14 cellular contexts compared by ENCODE assay signal in the genomic region with DNA sequence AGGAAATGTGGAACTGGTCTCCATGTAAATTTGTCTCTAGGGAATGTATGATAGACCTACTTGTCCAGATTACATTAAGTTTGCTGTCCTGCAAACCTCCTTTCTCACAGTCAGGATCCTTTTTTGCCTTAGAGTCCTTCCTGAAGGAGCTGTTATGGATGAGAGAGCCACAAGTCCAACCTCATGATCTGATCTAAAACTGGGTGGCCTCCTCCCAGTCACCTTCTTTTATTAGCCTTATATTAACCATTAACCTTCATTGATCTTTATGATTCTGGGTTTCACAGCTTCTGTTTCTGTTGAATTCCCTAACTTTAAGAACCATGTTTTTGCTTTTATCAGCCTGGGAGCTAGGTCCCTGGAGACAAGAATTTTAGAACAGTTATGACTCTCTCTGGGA.
A peak's percentile ranks its signal among the peaks of the same experiment; 100 is the strongest.
DNase-seq lines count a peak whose midpoint lies in the region; ATAC-seq and TF ChIP-seq lines count a peak whose summit lies in the region.
"Had no signal": no experiment of that assay in that cellular context is flagged by ENCODE, and none has a peak within 500 bp of the region (broad histone marks: within the 10 kb centered on the region; RNA-seq: fewer than 3 reads in every experiment).

No MANE protein-coding gene starts in this region.

- peaks cover 27% of the 10 kb centered on the region for H3K36me3 ChIP-seq in lower lobe of right lung

- peak overlapping the region; percentile 3 for H3K27ac Mint-ChIP-seq in Calu3 (ENCODE audit: unreplicated experiment)
- H3K27ac Mint-ChIP-seq: CD4-positive, alpha-beta T cell; HFFc6; IgD-negative memory B cell had no signal

- ATAC-seq in lower lobe of right lung, result no peak
- ATAC-seq: A549, GM12878 had no signal

- no peaks in the 10 kb centered on the region for H3K9me3 Mint-ChIP-seq in Calu3 (ENCODE audit: low read depth, unreplicated experiment)
- H3K9me3 Mint-ChIP-seq: CD4-positive, alpha-beta T cell; HFFc6; IgD-negative memory B cell had no signal

- H3K27ac ChIP-seq in lower lobe of right lung, result peak overlapping the region; percentile 15
- H3K27ac ChIP-seq: A549 had no signal

- no peaks in the 10 kb centered on the region for H3K27me3 ChIP-seq in lower lobe of right lung (ENCODE audit: low read depth)

- no peak overlapping the region for H3K4me3 Mint-ChIP-seq in Calu3 (ENCODE audit: low read depth, unreplicated experiment)
- H3K4me3 Mint-ChIP-seq: CD4-positive, alpha-beta T cell; HFFc6; IgD-negative memory B cell had no signal

- CTCF ChIA-PET in Calu3 (lab: Charles Lee), result interaction anchor here (0.6 to 15.3 kb wide), 10 partner anchors 11 to 377 kb away, joined by 3 to 382 read pairs (median 6); no protein-coding TSS in a partner anchor

- DNase-seq in Calu3 (peak; percentile 44), islet precursor cell (peak; percentile 5), lower lobe of right lung (no peak), posterior cingulate gyrus (no peak), inferior parietal cortex (ENCODE audit: extremely low spot score) (no peak), NCI-H2227 treated with DMSO at 0.1 percent for 48 hours (lab: John Stamatoyannopoulos, UW) (no peak)
- DNase-seq in stimulated activated naive CD4-positive, alpha-beta T cell (lab: John Stamatoyannopoulos, UW), result no peak
- DNase-seq: CD4-positive, alpha-beta T cell; DMS79; HCEC 1CT; HFFc6 had no signal

- no peaks in the 10 kb centered on the region for H3K27me3 Mint-ChIP-seq in Calu3 (ENCODE audit: unreplicated experiment)
- H3K27me3 Mint-ChIP-seq: CD4-positive, alpha-beta T cell; IgD-negative memory B cell had no signal

- H3K36me3 Mint-ChIP-seq in Calu3 (ENCODE audit: insufficient read depth, unreplicated experiment), result peaks cover 35% of the 10 kb centered on the region

- BruUV-seq in Calu3 (replicated peaks; lab: Mats Ljungman, UMichigan), result no TSS peak

- intact Hi-C loops in Calu3 (cut with micrococcal nuclease; ENCODE audit: unreplicated experiment), result loop anchor here (1.0 kb wide), 2 partner anchors 16 to 80 kb away; no protein-coding TSS in a partner anchor
- intact Hi-C loops in lower lobe of right lung (cut with DNase I), result no loop called here
- intact Hi-C loops in posterior cingulate gyrus (cut with DNase I), result no loop called here

- no peak overlapping the region for H3K4me3 ChIP-seq in lower lobe of right lung
- H3K4me3 ChIP-seq: A549, GM12878 had no signal

- peaks cover 16% of the 10 kb centered on the region for H3K4me1 Mint-ChIP-seq in Calu3 (ENCODE audit: low read depth, unreplicated experiment)

- TF ChIP-seq CTCF in Calu3 (IDR thresholded peaks at IDR 0.05; ENCODE audit: unreplicated experiment) (no peak), lower lobe of right lung (IDR thresholded peaks at IDR 0.05) (no peak)

- no peaks in the 10 kb centered on the region for H3K9me3 ChIP-seq in lower lobe of right lung
- H3K9me3 ChIP-seq: A549 had no signal

- H3K4me1 ChIP-seq in lower lobe of right lung, result peaks cover 29% of the 10 kb centered on the region
- H3K4me1 ChIP-seq: A549 had no signal

Comparison
In these comparisons a context has a peak if more than half of its experiments do, and no peak if none do; other contexts are left out.
1. DNase-seq: peak in Calu3 (single experiment) and islet precursor cell (single experiment); none in lower lobe of right lung (single experiment), stimulated activated naive CD4-positive, alpha-beta T cell (0 of 6), posterior cingulate gyrus (0 of 10), inferior parietal cortex (single experiment) and NCI-H2227 treated with DMSO at 0.1 percent for 48 hours (single experiment).